In genomic region chr4:77861500-77861899, GRCh38 we compare ENCODE assay signal across 8 cellular contexts. TPM values are rescaled to one million over a fixed set of nuclear protein-coding genes. Genes with fewer than 3 reads are reported as not detected.
DNase-seq lines count a peak whose midpoint lies in the region; ATAC-seq and TF ChIP-seq lines count a peak whose summit lies in the region.

No MANE protein-coding gene starts in this region.

- POLR2A ChIA-PET in HEK293T (lab: Yijun Ruan, JAX): interaction anchor here (1.4 to 2.9 kb wide), 10 partner anchors 10 to 295 kb away, joined by 3 to 23 read pairs (median 6); partner anchors contain the start of genes CNOT6L and FRAS1

- peaks cover 50% of the 10 kb centered on the region for H3K36me3 Mint-ChIP-seq in stimulated activated effector memory CD8-positive, alpha-beta T cell treated with anti-CD3 and anti-CD28 coated beads, Interleukin-12 subunit alpha, Interleukin-12 subunit beta, amount 100 ng/mL, for 72 hours

- CTCF ChIA-PET in HEK293T (lab: Yijun Ruan, JAX): no interaction called here

- H3K9me3 ChIP-seq in SJSA1 (replicated peaks): no peaks in the 10 kb centered on the region

- no peak for ATAC-seq in foreskin keratinocyte
- peak; percentile 88 for ATAC-seq in stimulated activated effector memory CD8-positive, alpha-beta T cell treated with anti-CD3 and anti-CD28 coated beads, Interleukin-12 subunit alpha, Interleukin-12 subunit beta, amount 100 ng/mL, for 72 hours

- H3K4me1 ChIP-seq in SJSA1 (replicated peaks) (peaks cover 6% of the 10 kb centered on the region), foreskin keratinocyte (no peaks in the 10 kb centered on the region)

- DNase-seq in DMS53 (lab: John Stamatoyannopoulos, UW) (peak; percentile 28), DMS53 treated with DMSO at 0.1 percent for 48 hours (lab: John Stamatoyannopoulos, UW; ENCODE audit: unreplicated experiment) (no peak), SJSA1 (ENCODE audit: low read depth in 1 of 2, low spot score in 2 of 2) (no peak), foreskin keratinocyte (no peak), HEK293T (ENCODE audit: extremely low spot score) (no peak), DMS79 treated with DMSO at 0.1 percent for 48 hours (lab: John Stamatoyannopoulos, UW) (no peak)
- DNase-seq in stimulated activated effector memory CD8-positive, alpha-beta T cell treated with anti-CD3 and anti-CD28 coated beads, Interleukin-12 subunit alpha, Interleukin-12 subunit beta, amount 100 ng/mL, for 72 hours (ENCODE audit: low spot score in 2 of 2): no peak
- DNase-seq in effector CD8-positive, alpha-beta T cell (lab: John Stamatoyannopoulos, UW): no peak

- no peak for TF ChIP-seq CTCF in foreskin keratinocyte (conservative IDR thresholded peaks at IDR 0.05)

- H3K27ac ChIP-seq in SJSA1: peak overlapping the region; percentile 94
- peak overlapping the region; percentile 88 for H3K27ac ChIP-seq in foreskin keratinocyte

- H3K36me3 ChIP-seq in SJSA1: peaks cover 6% of the 10 kb centered on the region

- H3K27me3 ChIP-seq in SJSA1 (replicated peaks) (no peaks in the 10 kb centered on the region), foreskin keratinocyte (no peaks in the 10 kb centered on the region)

- H3K9me3 Mint-ChIP-seq in stimulated activated effector memory CD8-positive, alpha-beta T cell treated with anti-CD3 and anti-CD28 coated beads, Interleukin-12 subunit alpha, Interleukin-12 subunit beta, amount 100 ng/mL, for 72 hours: no peaks in the 10 kb centered on the region

- H3K4me3 Mint-ChIP-seq in stimulated activated effector memory CD8-positive, alpha-beta T cell treated with anti-CD3 and anti-CD28 coated beads, Interleukin-12 subunit alpha, Interleukin-12 subunit beta, amount 100 ng/mL, for 72 hours: peak overlapping the region; percentile 96

- peak overlapping the region; percentile 51 for H3K4me3 ChIP-seq in SJSA1

- H3K27ac Mint-ChIP-seq in stimulated activated effector memory CD8-positive, alpha-beta T cell treated with anti-CD3 and anti-CD28 coated beads, Interleukin-12 subunit alpha, Interleukin-12 subunit beta, amount 100 ng/mL, for 72 hours: peak overlapping the region; percentile 100

- H3K4me1 Mint-ChIP-seq in stimulated activated effector memory CD8-positive, alpha-beta T cell treated with anti-CD3 and anti-CD28 coated beads, Interleukin-12 subunit alpha, Interleukin-12 subunit beta, amount 100 ng/mL, for 72 hours: peaks cover 59% of the 10 kb centered on the region

TF ChIP-seq in HEK293T, 16 proteins besides CTCF, POLR2A, EP300 and RAD21:
- no peak for TF ChIP-seq FOXK2 (IDR thresholded peaks at IDR 0.05)
- TF ChIP-seq HDGF (IDR thresholded peaks at IDR 0.05; ENCODE audit: borderline replicate concordance): no peak
- TF ChIP-seq BHLHE40 (IDR thresholded peaks at IDR 0.05; ENCODE audit: borderline replicate concordance): no peak
- no peak for TF ChIP-seq L3MBTL2 (conservative IDR thresholded peaks at IDR 0.05)
- TF ChIP-seq ARNT (IDR thresholded peaks at IDR 0.05): no peak
- no peak for TF ChIP-seq FOXM1 (IDR thresholded peaks at IDR 0.05; ENCODE audit: borderline replicate concordance)
- TF ChIP-seq NFRKB (IDR thresholded peaks at IDR 0.05): no peak
- TF ChIP-seq LEF1 (IDR thresholded peaks at IDR 0.05; ENCODE audit: borderline replicate concordance): no peak
- TF ChIP-seq CTBP1 (IDR thresholded peaks at IDR 0.05; ENCODE audit: borderline replicate concordance): no peak
- no peak for TF ChIP-seq SP1 (IDR thresholded peaks at IDR 0.05)
- no peak for TF ChIP-seq ELF4 (IDR thresholded peaks at IDR 0.05)
- TF ChIP-seq, protein P1, sequence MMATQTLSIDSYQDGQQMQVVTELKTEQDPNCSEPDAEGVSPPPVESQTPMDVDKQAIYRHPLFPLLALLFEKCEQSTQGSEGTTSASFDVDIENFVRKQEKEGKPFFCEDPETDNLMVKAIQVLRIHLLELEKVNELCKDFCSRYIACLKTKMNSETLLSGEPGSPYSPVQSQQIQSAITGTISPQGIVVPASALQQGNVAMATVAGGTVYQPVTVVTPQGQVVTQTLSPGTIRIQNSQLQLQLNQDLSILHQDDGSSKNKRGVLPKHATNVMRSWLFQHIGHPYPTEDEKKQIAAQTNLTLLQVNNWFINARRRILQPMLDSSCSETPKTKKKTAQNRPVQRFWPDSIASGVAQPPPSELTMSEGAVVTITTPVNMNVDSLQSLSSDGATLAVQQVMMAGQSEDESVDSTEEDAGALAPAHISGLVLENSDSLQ (IDR thresholded peaks at IDR 0.05): no peak

RNA-seq across cellular contexts. Expression of gene MRPL1, which starts 1.1 kb away (rescaled TPM):
- total RNA-seq in SJSA1 (2014; rRNA removed; shearing (Covaris generic)): 42.4 and 48.4 TPM in 2 replicates
- 56.2 and 57.8 TPM in 2 replicates for total RNA-seq in foreskin keratinocyte
- 42.0 and 43.7 TPM in 2 replicates for polyA plus RNA-seq in foreskin keratinocyte

RNA-seq across cellular contexts. Expression of gene CNOT6L, which starts 42.3 kb away (rescaled TPM):
- total RNA-seq in SJSA1 (2014; rRNA removed; shearing (Covaris generic)): 9.2 and 10.8 TPM in 2 replicates
- 17.1 and 17.6 TPM in 2 replicates for total RNA-seq in foreskin keratinocyte
- polyA plus RNA-seq in foreskin keratinocyte: 3.2 and 4.2 TPM in 2 replicates
